8 cellular contexts compared by ENCODE assay signal in the genomic region with DNA sequence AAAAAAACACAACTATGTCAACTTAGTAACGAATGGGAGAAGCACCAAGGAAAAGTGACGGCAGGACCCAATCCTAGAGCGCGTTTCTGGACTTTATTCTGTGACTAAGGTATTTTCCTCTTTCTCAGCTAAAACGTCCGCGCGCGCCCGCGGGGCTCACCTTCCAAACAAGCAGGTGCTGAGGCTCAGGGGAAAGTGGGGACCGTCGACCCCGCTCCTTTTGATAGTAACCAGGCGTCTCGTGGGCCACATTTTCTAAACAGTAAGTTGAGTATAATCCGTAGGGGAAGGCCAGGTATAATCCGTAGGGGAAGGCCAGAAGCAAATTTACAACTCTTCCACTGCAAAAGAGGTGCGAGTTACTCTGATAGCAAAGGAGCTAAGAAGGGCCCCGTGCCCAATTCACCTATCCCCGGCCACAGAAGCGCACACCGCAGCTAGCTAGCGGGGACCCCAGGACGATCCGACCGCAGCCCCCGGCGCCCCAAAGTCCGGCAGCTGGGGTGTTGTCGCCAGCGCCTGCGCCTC. TPM values are rescaled to one million over a fixed set of nuclear protein-coding genes. Genes with fewer than 3 reads are reported as not detected.
DNase-seq lines count a peak whose midpoint lies in the region; ATAC-seq and TF ChIP-seq lines count a peak whose summit lies in the region.

No MANE protein-coding gene starts in this region.

- H3K9ac ChIP-seq in rectal smooth muscle tissue (ENCODE audit: low read length): peak overlapping the region; percentile 6

- peak overlapping the region; percentile 95 for H3K4me3 Mint-ChIP-seq in activated CD4-positive, alpha-beta T cell treated with anti-CD3 and anti-CD28 coated beads, Interleukin-2, amount 10 ng/mL, durations not matched to agents 24 days and 14 days

- intact Hi-C loops in activated CD4-positive, alpha-beta T cell treated with anti-CD3 and anti-CD28 coated beads, Interleukin-2, amount 10 ng/mL, durations not matched to agents 24 days and 14 days (cut with micrococcal nuclease): loop anchor here (1.0 kb wide), 1 partner anchor 78 kb away; no protein-coding TSS in a partner anchor

- H3K4me3 ChIP-seq in WI38 (ENCODE audit: low read depth, low read length) (peak overlapping the region; percentile 84), fibroblast of the aortic adventitia (ENCODE audit: low read depth, low read length) (peak overlapping the region; percentile 75), rectal smooth muscle tissue (ENCODE audit: low read length) (peak overlapping the region; percentile 72)

- H3K36me3 ChIP-seq in rectal smooth muscle tissue (ENCODE audit: control insufficient read depth, insufficient read depth, low read length): no peaks in the 10 kb centered on the region

- H3K27ac Mint-ChIP-seq in activated CD4-positive, alpha-beta T cell treated with anti-CD3 and anti-CD28 coated beads, Interleukin-2, amount 10 ng/mL, durations not matched to agents 24 days and 14 days: peak overlapping the region; percentile 96

- DNase-seq in activated CD4-positive, alpha-beta T cell treated with anti-CD3 and anti-CD28 coated beads, Interleukin-2, amount 10 ng/mL, durations not matched to agents 24 days and 14 days: peak; percentile 80
- DNase-seq in activated CD4-positive, alpha-beta T cell treated with anti-CD3 and anti-CD28 coated beads, Interleukin-2, amount 50 U/mL, for 1 hour: no peak
- no peak for DNase-seq in fibroblast of the aortic adventitia (ENCODE audit: low read depth)
- no peak for DNase-seq in iPS-NIHi7 (ENCODE audit: extremely low spot score)
- DNase-seq in medulla oblongata (ENCODE audit: extremely low spot score): no peak

- peaks cover 44% of the 10 kb centered on the region for H3K4me1 Mint-ChIP-seq in activated CD4-positive, alpha-beta T cell treated with anti-CD3 and anti-CD28 coated beads, Interleukin-2, amount 10 ng/mL, durations not matched to agents 24 days and 14 days

- peaks cover 4% of the 10 kb centered on the region for H3K27me3 Mint-ChIP-seq in activated CD4-positive, alpha-beta T cell treated with anti-CD3 and anti-CD28 coated beads, Interleukin-2, amount 10 ng/mL, durations not matched to agents 24 days and 14 days

- H3K9me3 Mint-ChIP-seq in activated CD4-positive, alpha-beta T cell treated with anti-CD3 and anti-CD28 coated beads, Interleukin-2, amount 10 ng/mL, durations not matched to agents 24 days and 14 days: no peaks in the 10 kb centered on the region

- H3K4me1 ChIP-seq in rectal smooth muscle tissue (ENCODE audit: control insufficient read depth, insufficient read depth, low read length): peaks cover 3% of the 10 kb centered on the region

- ATAC-seq in HG03439 (IDR thresholded peaks at IDR 0.05; ENCODE audit: unreplicated experiment): no peak

- H3K27ac ChIP-seq in rectal smooth muscle tissue (ENCODE audit: low read depth, low read length): no peak overlapping the region

- no peak for TF ChIP-seq CTCF in WI38 (IDR thresholded peaks at IDR 0.05; ENCODE audit: low read depth, low read length)
- no peak for TF ChIP-seq CTCF in fibroblast of the aortic adventitia (IDR thresholded peaks at IDR 0.05; ENCODE audit: insufficient read depth, low read length)

- H3K27me3 ChIP-seq in rectal smooth muscle tissue (ENCODE audit: control insufficient read depth, insufficient read depth, low read length): peaks cover 4% of the 10 kb centered on the region

- peaks cover 37% of the 10 kb centered on the region for H3K36me3 Mint-ChIP-seq in activated CD4-positive, alpha-beta T cell treated with anti-CD3 and anti-CD28 coated beads, Interleukin-2, amount 10 ng/mL, durations not matched to agents 24 days and 14 days (ENCODE audit: low read depth)

RNA-seq across cellular contexts. Expression of a gene that starts 0.7 kb away (rescaled TPM):
- 161 and 164 TPM in 2 replicates for total RNA-seq in activated CD4-positive, alpha-beta T cell treated with anti-CD3 and anti-CD28 coated beads, Interleukin-2, amount 10 ng/mL, durations not matched to agents 24 days and 14 days
- total RNA-seq in fibroblast of the aortic adventitia (ENCODE audit: low replicate concordance): 1.6 and 38.7 TPM in 2 replicates
